In the genomic region with DNA sequence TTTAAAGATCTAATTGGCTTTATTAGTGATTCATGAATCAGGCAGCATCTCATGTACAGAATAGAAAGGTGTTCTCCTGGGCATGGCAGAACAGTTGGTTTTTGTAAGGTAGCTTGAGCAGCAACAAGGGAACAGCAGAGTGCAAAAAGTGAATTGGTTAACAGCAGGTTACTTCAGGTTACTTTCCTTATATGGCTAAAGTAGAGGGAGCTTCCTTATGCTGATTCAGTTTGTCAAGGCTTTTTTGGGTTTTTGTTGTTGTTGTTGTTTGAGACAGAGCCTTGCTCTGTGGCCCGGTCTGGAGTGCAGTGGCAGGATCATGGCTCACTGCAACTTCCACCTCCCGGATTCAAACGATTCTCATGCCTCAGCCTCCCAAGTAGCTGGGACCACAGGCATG, we compare ENCODE assay signal across 16 cellular contexts.
DNase-seq lines count a peak whose midpoint lies in the region; ATAC-seq, FAIRE-seq and TF ChIP-seq lines count a peak whose summit lies in the region.
"Had no signal": no experiment of that assay in that cellular context is flagged by ENCODE, and none has a peak within 500 bp of the region (broad histone marks: within the 10 kb centered on the region; RNA-seq: fewer than 3 reads in every experiment).

No MANE protein-coding gene starts in this region.

- no peak overlapping the region for H4K8ac ChIP-seq in H1 (ENCODE audit: extremely low read depth, insufficient read depth, low read length)

- H3K79me2 ChIP-seq in GM23338 (replicated peaks; ENCODE audit: insufficient read depth): no peaks in the 10 kb centered on the region
- H3K79me2 ChIP-seq in H1 (ENCODE audit: control insufficient read depth in 1 of 2, insufficient read depth in 2 of 2, low read length in 2 of 2): no peaks in the 10 kb centered on the region

- H3K18ac ChIP-seq in H1 (ENCODE audit: extremely low read depth, low read length): no peak overlapping the region

- H3K36me3 ChIP-seq in GM23338 (ENCODE audit: insufficient read depth): no peaks in the 10 kb centered on the region
- H3K36me3 ChIP-seq in H1 (ENCODE audit: control insufficient read depth in 2 of 4, insufficient read depth in 4 of 4, low read length in 3 of 4): no peaks in the 10 kb centered on the region
- H3K36me3 ChIP-seq in adrenal gland (replicated peaks in 1 of 2): no peaks in the 10 kb centered on the region
- H3K36me3 ChIP-seq: BLaER1 had no signal

- H3K9me3 ChIP-seq in T-helper 17 cell (ENCODE audit: control insufficient read depth, low read length, poor library complexity, severe bottlenecking) (no peaks in the 10 kb centered on the region), H1 (ENCODE audit: insufficient read depth in 2 of 2, low read depth in 1 of 2, low read length in 1 of 2) (no peaks in the 10 kb centered on the region), adrenal gland (replicated peaks in 1 of 3) (no peaks in the 10 kb centered on the region)
- H3K9me3 ChIP-seq: BLaER1 had no signal

- H3K14ac ChIP-seq in H1 (ENCODE audit: insufficient read length): no peak overlapping the region

- H4K5ac ChIP-seq in H1 (ENCODE audit: insufficient read length, low read depth, low read length): no peak overlapping the region

- H2AK5ac ChIP-seq in H1 (ENCODE audit: low read depth, low read length): no peak overlapping the region

- WGBS in H1 (ENCODE audit: extremely low coverage in 1 of 2, insufficient coverage in 1 of 2, insufficient read length in 1 of 2, insufficient replicate concordance in 2 of 2, low coverage in 1 of 2, low lambda C conversion rate in 2 of 2, missing lambda C conversion rate in 1 of 2), 2 experiments: 84% methylated on average over 3 of the region's 3 CpGs; no CpG with 5 or more reads in 1 of the 2 experiments
- WGBS in adrenal gland, 4 donors: 55 to 71% (median 61%) methylated on average over 3 of the region's 3 CpGs

- H3F3A ChIP-seq in GM23338 (replicated peaks; ENCODE audit: low read depth): no peaks in the 10 kb centered on the region

- TF ChIP-seq CTCF in GM23338 (conservative IDR thresholded peaks at IDR 0.05; ENCODE audit: low read depth in 2 of 2) (no peak), H1 (IDR thresholded peaks at IDR 0.05; ENCODE audit: control extremely low read depth in 1 of 3, insufficient read depth in 1 of 3, low read depth in 1 of 3, low read length in 3 of 3) (no peak), adrenal gland (IDR thresholded peaks at IDR 0.05) (no peak)

- H4K20me1 ChIP-seq in GM23338 (replicated peaks; ENCODE audit: insufficient read depth): no peaks in the 10 kb centered on the region
- no peaks in the 10 kb centered on the region for H4K20me1 ChIP-seq in H1 (replicated peaks in 1 of 2; ENCODE audit: control insufficient read depth in 1 of 2, insufficient read depth in 2 of 2, low read length in 2 of 2)
- H4K20me1 ChIP-seq: BLaER1 had no signal

- no peak for TF ChIP-seq RAD21 in H1 (IDR thresholded peaks at IDR 0.05 in 1 of 2, conservative IDR thresholded peaks at IDR 0.05 in 1 of 2; ENCODE audit: low read depth in 2 of 2, low read length in 2 of 2)

- H3K27me3 Mint-ChIP-seq in GM23338 (ENCODE audit: insufficient read depth, low read depth, poor library complexity): peaks cover 6% of the 10 kb centered on the region
- no peaks in the 10 kb centered on the region for H3K27me3 Mint-ChIP-seq in T-helper 17 cell
- H3K27me3 Mint-ChIP-seq in naive thymus-derived CD8-positive, alpha-beta T cell: no peaks in the 10 kb centered on the region

- FAIRE-seq in H1 (lab: Jason Lieb, UNC) (peak; percentile 48), RCC 7860 (lab: Jason Lieb, UNC) (no peak)
- FAIRE-seq: GM18507 had no signal

- H3K4me1 ChIP-seq in GM23338 (ENCODE audit: insufficient read depth) (peaks cover 13% of the 10 kb centered on the region), H1 (replicated peaks in 1 of 4; ENCODE audit: control insufficient read depth in 3 of 4, insufficient read depth in 4 of 4, low read length in 3 of 4) (peaks cover 0 to 10% (median 1%) of the 10 kb centered on the region in 4 experiments; a peak in 2 of 7 replicates), adrenal gland (replicated peaks in 1 of 2) (no peaks in the 10 kb centered on the region)
- H3K4me1 ChIP-seq: BLaER1 had no signal

- H2BK20ac ChIP-seq in H1 (ENCODE audit: low read length): no peak overlapping the region

- H2BK120ac ChIP-seq in H1 (replicated peaks; ENCODE audit: low read depth, low read length): no peak overlapping the region

- TF ChIP-seq EP300 in H1 (IDR thresholded peaks at IDR 0.05; ENCODE audit: borderline replicate concordance in 1 of 2, low read depth in 2 of 2, low read length in 2 of 2): no peak

- H3K27ac ChIP-seq in GM23338 (ENCODE audit: low read depth) (no peak overlapping the region), H1 (ENCODE audit: low read depth, low read length) (no peak overlapping the region), adrenal gland (no peak overlapping the region)
- H3K27ac ChIP-seq: BLaER1 had no signal

- H2BK15ac ChIP-seq in H1 (ENCODE audit: low read length): no peak overlapping the region

- H3K79me1 ChIP-seq in H1 (ENCODE audit: low read depth, low read length): no peaks in the 10 kb centered on the region

- H3K4me3 Mint-ChIP-seq in GM23338 (no peak overlapping the region), T-helper 17 cell (no peak overlapping the region)
- H3K4me3 Mint-ChIP-seq in naive thymus-derived CD8-positive, alpha-beta T cell: no peak overlapping the region
- H3K4me3 Mint-ChIP-seq: CD4-positive, CD25-positive, alpha-beta regulatory T cell had no signal

- DNase-seq in GM23338 (ENCODE audit: low spot score) (no peak), T-helper 17 cell (no peak), H1 (ENCODE audit: low read depth in 1 of 2, low spot score in 2 of 2) (peak in 1 of 2 experiments; percentile 24), posterior vena cava (ENCODE audit: low spot score) (peak; percentile 41), adrenal gland (no peak), RCC 7860 (ENCODE audit: low spot score) (no peak)
- DNase-seq in naive thymus-derived CD8-positive, alpha-beta T cell: no peak
- DNase-seq: 8988T; AML-193; Calu3; CD4-positive, CD25-positive, alpha-beta regulatory T cell; DMS 273 treated with DMSO at 0.1 percent for 48 hours; GOT3; IMR-90 had no signal

- H2BK5ac ChIP-seq in H1 (ENCODE audit: low read depth, low read length): no peak overlapping the region

- H3K4me2 ChIP-seq in GM23338 (no peak overlapping the region), H1 (ENCODE audit: insufficient read depth in 1 of 2, low read depth in 2 of 2, low read length in 2 of 2) (no peak overlapping the region)
- H3K4me2 ChIP-seq: BLaER1 had no signal

- H3K23ac ChIP-seq in H1 (ENCODE audit: insufficient read length): no peak overlapping the region

- H3K27me3 ChIP-seq in GM23338 (ENCODE audit: insufficient read depth) (no peaks in the 10 kb centered on the region), H1 (replicated peaks in 1 of 4; ENCODE audit: control insufficient read depth in 3 of 4, extremely low read depth in 1 of 4, insufficient read depth in 3 of 4, low read length in 3 of 4) (no peaks in the 10 kb centered on the region), adrenal gland (no peaks in the 10 kb centered on the region)
- H3K27me3 ChIP-seq: BLaER1 had no signal

- intact Hi-C loops in posterior vena cava (cut with DNase I): no loop called here
- intact Hi-C loops in adrenal gland (cut with DNase I): no loop called here

- no peaks in the 10 kb centered on the region for H3K9me3 Mint-ChIP-seq in GM23338
- H3K9me3 Mint-ChIP-seq in naive thymus-derived CD8-positive, alpha-beta T cell: no peaks in the 10 kb centered on the region

- no peak overlapping the region for H3K9ac ChIP-seq in H1 (replicated peaks in 1 of 4; ENCODE audit: extremely low read depth in 1 of 4, low read depth in 3 of 4, low read length in 3 of 4)
- H3K9ac ChIP-seq: BLaER1 had no signal

- H3K36me3 Mint-ChIP-seq in GM23338 (ENCODE audit: low read depth): no peaks in the 10 kb centered on the region
- H3K36me3 Mint-ChIP-seq in T-helper 17 cell (ENCODE audit: low read depth): no peaks in the 10 kb centered on the region
- H3K36me3 Mint-ChIP-seq in naive thymus-derived CD8-positive, alpha-beta T cell: no peaks in the 10 kb centered on the region
- H3K36me3 Mint-ChIP-seq: CD4-positive, CD25-positive, alpha-beta regulatory T cell had no signal

- H3K9me2 ChIP-seq in GM23338 (ENCODE audit: insufficient read depth): 0 out of 2 replicates have a peak, but pooled peaks cover 7% of the 10 kb centered on the region

- POLR2A ChIA-PET in H1 (lab: Charles Lee; ENCODE audit: partially characterized antibody): interaction anchor here (0.9 kb wide), 1 partner anchor 18 kb away, joined by 3 read pairs; no protein-coding TSS in a partner anchor
- POLR2A ChIA-PET in naive thymus-derived CD8-positive, alpha-beta T cell (lab: Charles Lee): no interaction called here

- no peak overlapping the region for H4K91ac ChIP-seq in H1 (replicated peaks; ENCODE audit: insufficient read length, low read length)

- CTCF ChIA-PET in H1 (lab: Charles Lee; ENCODE audit: partially characterized antibody): no interaction called here

- ATAC-seq in GM23338 (peak; percentile 68), T-helper 17 cell (peak; percentile 35)
- ATAC-seq in naive thymus-derived CD8-positive, alpha-beta T cell: no peak

- H3K56ac ChIP-seq in H1 (replicated peaks; ENCODE audit: insufficient read length, low read depth, low read length): no peak overlapping the region

- H2BK12ac ChIP-seq in H1 (ENCODE audit: low read depth, low read length): no peak overlapping the region

- TF ChIP-seq POLR2A in H1 (IDR thresholded peaks at IDR 0.05; ENCODE audit: control extremely low read depth in 1 of 2, low read depth in 2 of 2, low read length in 2 of 2): no peak
- TF ChIP-seq POLR2A in adrenal gland (IDR thresholded peaks at IDR 0.05): no peak

- H3K23me2 ChIP-seq in H1 (ENCODE audit: low read depth, low read length): no peaks in the 10 kb centered on the region

- H2AFZ ChIP-seq in GM23338 (no peak overlapping the region), H1 (ENCODE audit: low read length) (no peak overlapping the region)

- H3K4me3 ChIP-seq in GM23338 (no peak overlapping the region), H1 (ENCODE audit: extremely low read depth in 1 of 4, insufficient read depth in 2 of 4, low read depth in 3 of 4, low read length in 4 of 4) (no peak overlapping the region), adrenal gland (no peak overlapping the region)
- H3K4me3 ChIP-seq: BLaER1 had no signal

- H3K4me1 Mint-ChIP-seq in GM23338 (peaks cover 20% of the 10 kb centered on the region), T-helper 17 cell (peaks cover 8% of the 10 kb centered on the region)
- H3K4me1 Mint-ChIP-seq in naive thymus-derived CD8-positive, alpha-beta T cell: peaks cover 0 to 3% (median 0%) of the 10 kb centered on the region in 4 donors

- no peak overlapping the region for H3K4ac ChIP-seq in H1 (replicated peaks; ENCODE audit: insufficient read length, low read depth, low read length)

- H3K27ac Mint-ChIP-seq in GM23338: peak overlapping the region; percentile 72; the same call in 1 of the 2 replicates
- no peak overlapping the region for H3K27ac Mint-ChIP-seq in T-helper 17 cell
- no peak overlapping the region for H3K27ac Mint-ChIP-seq in naive thymus-derived CD8-positive, alpha-beta T cell
- H3K27ac Mint-ChIP-seq: CD4-positive, CD25-positive, alpha-beta regulatory T cell had no signal

TF ChIP-seq in H1, 55 proteins besides CTCF, POLR2A, EP300 and RAD21:
- TF ChIP-seq SRF (IDR thresholded peaks at IDR 0.05; ENCODE audit: low read depth, low read length) (peak; percentile 91), POU5F1 (IDR thresholded peaks at IDR 0.05; ENCODE audit: low read depth, low read length) (no peak)

Comparison
In these comparisons a context has a peak if more than half of its experiments do, and no peak if none do; other contexts are left out.
1. ATAC-seq: peak in GM23338 (single experiment) and T-helper 17 cell (single experiment); none in naive thymus-derived CD8-positive, alpha-beta T cell (0 of 2).